ENCODE assay signal across 14 cellular contexts in the genomic region with DNA sequence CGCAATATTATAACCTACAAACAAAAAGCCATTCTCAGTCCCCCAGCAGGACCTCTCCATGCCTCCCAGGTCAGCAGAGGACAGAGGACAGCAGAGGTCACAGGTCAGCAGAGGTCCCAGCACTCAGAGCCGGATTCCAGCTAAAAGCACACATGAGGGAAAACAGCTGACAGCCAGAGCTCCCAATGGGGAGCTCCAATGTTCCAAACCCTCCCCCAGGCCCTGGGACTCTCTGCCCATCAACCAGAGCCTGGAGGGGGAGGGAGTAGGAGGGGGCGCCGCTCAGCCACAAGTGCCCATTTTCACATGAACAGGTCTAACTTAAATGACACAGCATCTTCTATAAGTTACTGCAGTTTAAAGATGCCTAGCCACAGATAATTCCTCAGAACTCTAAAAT.
A peak's percentile ranks its signal among the peaks of the same experiment; 100 is the strongest.
DNase-seq lines count a peak whose midpoint lies in the region; ATAC-seq and TF ChIP-seq lines count a peak whose summit lies in the region.
"Had no signal": no experiment of that assay in that cellular context is flagged by ENCODE, and none has a peak within 500 bp of the region (broad histone marks: within the 10 kb centered on the region; RNA-seq: fewer than 3 reads in every experiment).

No MANE protein-coding gene starts in this region.

- CTCF ChIA-PET in CD4-positive, alpha-beta memory T cell (lab: Charles Lee; ENCODE audit: partially characterized antibody): no interaction called here

- ATAC-seq in GM18520 (IDR thresholded peaks at IDR 0.05; ENCODE audit: unreplicated experiment): no peak

- H3K4me3 ChIP-seq in BE2C (ENCODE audit: low read depth, low read length) (no peak overlapping the region), liver (ENCODE audit: low read depth in 1 of 3, low read length in 3 of 3) (no peak overlapping the region)
- H3K4me3 ChIP-seq in CD4-positive, alpha-beta memory T cell (ENCODE audit: low read length in 2 of 2): no peak overlapping the region
- H3K4me3 ChIP-seq: skin epidermis had no signal

- H3K4me1 ChIP-seq in BE2C: peaks cover 34% of the 10 kb centered on the region
- H3K4me1 ChIP-seq in CD4-positive, alpha-beta memory T cell (ENCODE audit: insufficient read depth, low read length): peaks cover 93% of the 10 kb centered on the region
- peaks cover 33 to 92% (median 88%) of the 10 kb centered on the region in 4 donors for H3K4me1 ChIP-seq in liver (ENCODE audit: control insufficient read depth in 4 of 4, insufficient read depth in 4 of 4, low read length in 3 of 4)

- POLR2A ChIA-PET in CD4-positive, alpha-beta memory T cell (lab: Charles Lee; ENCODE audit: partially characterized antibody): no interaction called here

- H3K4me1 Mint-ChIP-seq in CD4-positive, alpha-beta memory T cell: peaks cover 53 to 91% (median 74%) of the 10 kb centered on the region in 4 donors
- peaks cover 50% of the 10 kb centered on the region for H3K4me1 Mint-ChIP-seq in activated T-helper 2 cell treated with anti-CD3 and anti-CD28 coated beads, Interferon-gamma antibody, Interleukin-2, Interleukin-4, amounts not matched to agents 10 μg/mL and 5 μg/mL and 100 μg/mL, durations not matched to agents 14 hours and 24 hours and 36 hours (ENCODE audit: low read depth)

- peak; percentile 44 for DNase-seq in BE2C
- no peak for DNase-seq in CD4-positive, alpha-beta memory T cell
- no peak for DNase-seq in activated T-helper 2 cell treated with anti-CD3 and anti-CD28 coated beads, Interferon-gamma antibody, Interleukin-2, Interleukin-4, amounts not matched to agents 10 μg/mL and 5 μg/mL and 100 μg/mL, durations not matched to agents 14 hours and 24 hours and 36 hours (ENCODE audit: low spot score)
- no peak for DNase-seq in RPMI8226
- DNase-seq in NOMO-1 treated with dmso at 0.1 percent for 144 hours (lab: John Stamatoyannopoulos, UW; ENCODE audit: unreplicated experiment): no peak
- no peak for DNase-seq in NCI-H128 (lab: John Stamatoyannopoulos, UW; ENCODE audit: unreplicated experiment)
- DNase-seq: activated CD8-positive, alpha-beta memory T cell treated with anti-CD3 and anti-CD28 coated beads, Interleukin-2, amount 50 U/mL, for 48 hours; anterior cingulate cortex; effector CD4-positive, alpha-beta T cell; NCI-H1105; NCI-H510A had no signal

- no peaks in the 10 kb centered on the region for H3K27me3 Mint-ChIP-seq in CD4-positive, alpha-beta memory T cell
- no peaks in the 10 kb centered on the region for H3K27me3 Mint-ChIP-seq in activated T-helper 2 cell treated with anti-CD3 and anti-CD28 coated beads, Interferon-gamma antibody, Interleukin-2, Interleukin-4, amounts not matched to agents 10 μg/mL and 5 μg/mL and 100 μg/mL, durations not matched to agents 14 hours and 24 hours and 36 hours (ENCODE audit: low read depth)

- no peaks in the 10 kb centered on the region for H3K9me3 Mint-ChIP-seq in CD4-positive, alpha-beta memory T cell
- no peaks in the 10 kb centered on the region for H3K9me3 Mint-ChIP-seq in activated T-helper 2 cell treated with anti-CD3 and anti-CD28 coated beads, Interferon-gamma antibody, Interleukin-2, Interleukin-4, amounts not matched to agents 10 μg/mL and 5 μg/mL and 100 μg/mL, durations not matched to agents 14 hours and 24 hours and 36 hours

- H3K27ac Mint-ChIP-seq in CD4-positive, alpha-beta memory T cell: peak overlapping the region; percentile 67 to 93 (median 86)
- peak overlapping the region; percentile 65 for H3K27ac Mint-ChIP-seq in activated T-helper 2 cell treated with anti-CD3 and anti-CD28 coated beads, Interferon-gamma antibody, Interleukin-2, Interleukin-4, amounts not matched to agents 10 μg/mL and 5 μg/mL and 100 μg/mL, durations not matched to agents 14 hours and 24 hours and 36 hours

- H3K36me3 Mint-ChIP-seq in CD4-positive, alpha-beta memory T cell: peaks cover 3 to 29% of the 10 kb centered on the region in 2 donors
- H3K36me3 Mint-ChIP-seq in activated T-helper 2 cell treated with anti-CD3 and anti-CD28 coated beads, Interferon-gamma antibody, Interleukin-2, Interleukin-4, amounts not matched to agents 10 μg/mL and 5 μg/mL and 100 μg/mL, durations not matched to agents 14 hours and 24 hours and 36 hours (ENCODE audit: low read depth): peaks cover 20% of the 10 kb centered on the region

- H3K36me3 ChIP-seq in BE2C (peaks cover under 1% of the 10 kb centered on the region; the same call in 1 of the 2 replicates), liver (ENCODE audit: control insufficient read depth in 4 of 4, insufficient read depth in 3 of 4, low read depth in 1 of 4, low read length in 3 of 4) (no peaks in the 10 kb centered on the region)
- H3K36me3 ChIP-seq in CD4-positive, alpha-beta memory T cell (ENCODE audit: insufficient read depth, low read length): peaks cover 11% of the 10 kb centered on the region

- H3K27ac ChIP-seq in CD4-positive, alpha-beta memory T cell (ENCODE audit: low read depth, low read length): no peak overlapping the region
- peak overlapping the region; percentile 47 to 65 for H3K27ac ChIP-seq in liver (ENCODE audit: low read depth in 1 of 2, low read length in 2 of 2)
- H3K27ac ChIP-seq: skin epidermis had no signal

- peak; percentile 28 to 38 for TF ChIP-seq RAD21 in liver (IDR thresholded peaks at IDR 0.05)

- H3K27me3 ChIP-seq in BE2C (no peaks in the 10 kb centered on the region), liver (ENCODE audit: control insufficient read depth in 4 of 4, insufficient read depth in 4 of 4, low read length in 3 of 4) (no peaks in the 10 kb centered on the region)
- H3K27me3 ChIP-seq in CD4-positive, alpha-beta memory T cell (ENCODE audit: insufficient read depth, low read length): no peaks in the 10 kb centered on the region

- TF ChIP-seq CTCF in BE2C (IDR thresholded peaks at IDR 0.05; ENCODE audit: low read depth, low read length): no peak
- no peak for TF ChIP-seq CTCF in liver (IDR thresholded peaks at IDR 0.05; ENCODE audit: low read depth, low read length, missing input control)

- WGBS in liver: 22% methylated on average over 4 of the region's 4 CpGs

- H3K9me3 ChIP-seq in BE2C (no peaks in the 10 kb centered on the region), liver (ENCODE audit: control insufficient read depth in 4 of 4, low read length in 3 of 4) (no peaks in the 10 kb centered on the region)
- no peaks in the 10 kb centered on the region for H3K9me3 ChIP-seq in CD4-positive, alpha-beta memory T cell (ENCODE audit: control insufficient read depth in 1 of 2, low read length in 2 of 2)

- H3K4me3 Mint-ChIP-seq in CD4-positive, alpha-beta memory T cell: peak overlapping the region in 3 of 8 donors; percentile 12 to 47 (median 35)
- H3K4me3 Mint-ChIP-seq in activated T-helper 2 cell treated with anti-CD3 and anti-CD28 coated beads, Interferon-gamma antibody, Interleukin-2, Interleukin-4, amounts not matched to agents 10 μg/mL and 5 μg/mL and 100 μg/mL, durations not matched to agents 14 hours and 24 hours and 36 hours (ENCODE audit: low read depth): no peak overlapping the region

- H3K9ac ChIP-seq in liver (ENCODE audit: low read depth in 1 of 2, low read length in 2 of 2): no peak overlapping the region

- intact Hi-C loops in CD4-positive, alpha-beta memory T cell (cut with micrococcal nuclease): no loop called here
- intact Hi-C loops in activated T-helper 2 cell treated with anti-CD3 and anti-CD28 coated beads, Interferon-gamma antibody, Interleukin-2, Interleukin-4, amounts not matched to agents 10 μg/mL and 5 μg/mL and 100 μg/mL, durations not matched to agents 14 hours and 24 hours and 36 hours (cut with micrococcal nuclease): no loop called here

TF ChIP-seq in liver, 16 proteins besides CTCF, POLR2A, EP300 and RAD21 (continues in another document):
- TF ChIP-seq, protein P1, sequence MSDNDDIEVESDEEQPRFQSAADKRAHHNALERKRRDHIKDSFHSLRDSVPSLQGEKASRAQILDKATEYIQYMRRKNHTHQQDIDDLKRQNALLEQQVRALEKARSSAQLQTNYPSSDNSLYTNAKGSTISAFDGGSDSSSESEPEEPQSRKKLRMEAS (IDR thresholded peaks at IDR 0.05): peak; percentile 44
- TF ChIP-seq TAF1 (conservative IDR thresholded peaks at IDR 0.05): no peak
- TF ChIP-seq YY1 (IDR thresholded peaks at IDR 0.05): peak; percentile 47
- TF ChIP-seq RXRA (IDR thresholded peaks at IDR 0.05): peak; percentile 99 to 100
- TF ChIP-seq, protein P2, sequence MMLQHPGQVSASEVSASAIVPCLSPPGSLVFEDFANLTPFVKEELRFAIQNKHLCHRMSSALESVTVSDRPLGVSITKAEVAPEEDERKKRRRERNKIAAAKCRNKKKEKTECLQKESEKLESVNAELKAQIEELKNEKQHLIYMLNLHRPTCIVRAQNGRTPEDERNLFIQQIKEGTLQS (IDR thresholded peaks at IDR 0.05): no peak
- TF ChIP-seq HNF4G (IDR thresholded peaks at IDR 0.05): no peak
- peak; percentile 74 for TF ChIP-seq SP1 (IDR thresholded peaks at IDR 0.05)
- TF ChIP-seq FOXA2 (IDR thresholded peaks at IDR 0.05): no peak
- no peak for TF ChIP-seq EGR1 (IDR thresholded peaks at IDR 0.05; ENCODE audit: low read depth in 2 of 2)
- TF ChIP-seq FOXA1 (IDR thresholded peaks at IDR 0.05): no peak
- TF ChIP-seq, protein P3, sequence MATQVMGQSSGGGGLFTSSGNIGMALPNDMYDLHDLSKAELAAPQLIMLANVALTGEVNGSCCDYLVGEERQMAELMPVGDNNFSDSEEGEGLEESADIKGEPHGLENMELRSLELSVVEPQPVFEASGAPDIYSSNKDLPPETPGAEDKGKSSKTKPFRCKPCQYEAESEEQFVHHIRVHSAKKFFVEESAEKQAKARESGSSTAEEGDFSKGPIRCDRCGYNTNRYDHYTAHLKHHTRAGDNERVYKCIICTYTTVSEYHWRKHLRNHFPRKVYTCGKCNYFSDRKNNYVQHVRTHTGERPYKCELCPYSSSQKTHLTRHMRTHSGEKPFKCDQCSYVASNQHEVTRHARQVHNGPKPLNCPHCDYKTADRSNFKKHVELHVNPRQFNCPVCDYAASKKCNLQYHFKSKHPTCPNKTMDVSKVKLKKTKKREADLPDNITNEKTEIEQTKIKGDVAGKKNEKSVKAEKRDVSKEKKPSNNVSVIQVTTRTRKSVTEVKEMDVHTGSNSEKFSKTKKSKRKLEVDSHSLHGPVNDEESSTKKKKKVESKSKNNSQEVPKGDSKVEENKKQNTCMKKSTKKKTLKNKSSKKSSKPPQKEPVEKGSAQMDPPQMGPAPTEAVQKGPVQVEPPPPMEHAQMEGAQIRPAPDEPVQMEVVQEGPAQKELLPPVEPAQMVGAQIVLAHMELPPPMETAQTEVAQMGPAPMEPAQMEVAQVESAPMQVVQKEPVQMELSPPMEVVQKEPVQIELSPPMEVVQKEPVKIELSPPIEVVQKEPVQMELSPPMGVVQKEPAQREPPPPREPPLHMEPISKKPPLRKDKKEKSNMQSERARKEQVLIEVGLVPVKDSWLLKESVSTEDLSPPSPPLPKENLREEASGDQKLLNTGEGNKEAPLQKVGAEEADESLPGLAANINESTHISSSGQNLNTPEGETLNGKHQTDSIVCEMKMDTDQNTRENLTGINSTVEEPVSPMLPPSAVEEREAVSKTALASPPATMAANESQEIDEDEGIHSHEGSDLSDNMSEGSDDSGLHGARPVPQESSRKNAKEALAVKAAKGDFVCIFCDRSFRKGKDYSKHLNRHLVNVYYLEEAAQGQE (IDR thresholded peaks at IDR 0.05): peak; percentile 53
- peak; percentile 99 for TF ChIP-seq NR2F2 (IDR thresholded peaks at IDR 0.05)
- no peak for TF ChIP-seq GABPA (IDR thresholded peaks at IDR 0.05 in 1 of 2, conservative IDR thresholded peaks at IDR 0.05 in 1 of 2)
